ENCODE assay signal across 15 cellular contexts in the genomic region with DNA sequence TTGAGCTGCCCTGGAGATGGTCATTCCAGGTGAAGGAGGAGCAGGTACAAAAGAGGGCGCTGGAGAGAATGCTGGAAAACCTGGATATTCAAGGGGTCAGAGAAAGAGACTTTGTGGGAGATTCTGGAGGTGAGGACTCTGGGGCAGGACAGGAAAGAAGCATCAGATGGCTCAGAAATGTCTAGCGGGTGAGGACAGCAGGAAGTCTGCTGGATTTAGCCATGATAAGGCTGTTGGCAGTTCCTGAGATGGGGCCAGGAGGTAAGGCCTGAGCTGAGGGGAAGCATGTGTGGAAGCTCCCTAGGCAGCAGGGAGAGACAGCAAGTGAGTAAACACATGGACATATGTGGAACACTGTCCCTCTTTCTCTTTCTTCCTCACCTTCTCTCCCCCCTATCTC. TPM values are rescaled to one million over a fixed set of nuclear protein-coding genes. Genes with fewer than 3 reads are reported as not detected.
A peak's percentile ranks its signal among the peaks of the same experiment; 100 is the strongest.
DNase-seq lines count a peak whose midpoint lies in the region; ATAC-seq and TF ChIP-seq lines count a peak whose summit lies in the region.
"Had no signal": no experiment of that assay in that cellular context is flagged by ENCODE, and none has a peak within 500 bp of the region (broad histone marks: within the 10 kb centered on the region; RNA-seq: fewer than 3 reads in every experiment).

No MANE protein-coding gene starts in this region.

- H3K4me1 ChIP-seq in HEK293 (ENCODE audit: control insufficient read depth, insufficient read depth, low read length) (no peaks in the 10 kb centered on the region), SK-N-SH (ENCODE audit: control insufficient read depth in 1 of 2, insufficient read depth in 2 of 2, low read depth in 1 of 2, low read length in 1 of 2) (peaks cover 0 to 27% of the 10 kb centered on the region in 2 experiments; a peak in 1 of 4 replicates), neutrophil (ENCODE audit: control insufficient read depth in 1 of 2, insufficient read depth in 1 of 2, low read depth in 1 of 2, low read length in 1 of 2) (peaks cover 52 to 66% of the 10 kb centered on the region in 2 experiments)

- TF ChIP-seq CTCF in HEK293 (tag by site-specific recombination; IDR thresholded peaks at IDR 0.05) (no peak), SK-N-SH (IDR thresholded peaks at IDR 0.05) (no peak), neutrophil (IDR thresholded peaks at IDR 0.05) (no peak)

- WGBS in SK-N-SH (ENCODE audit: low lambda C conversion rate), result 82% methylated on average over 2 of the region's 2 CpGs

- POLR2A ChIA-PET in HEK293 (lab: Yijun Ruan, JAX) (no interaction called here), SK-N-SH (lab: Yijun Ruan, JAX) (no interaction called here)

- H3K9me2 ChIP-seq in SK-N-SH, result no peaks in the 10 kb centered on the region

- H3K4me3 ChIP-seq in HEK293 (ENCODE audit: low read depth, low read length) (no peak overlapping the region), SK-N-SH (ENCODE audit: low read depth in 2 of 2, low read length in 1 of 2) (no peak overlapping the region), neutrophil (ENCODE audit: low read depth in 1 of 2, low read length in 1 of 2) (no peak overlapping the region)

- no peaks in the 10 kb centered on the region for H3K9me3 ChIP-seq in HEK293 (ENCODE audit: control insufficient read depth, insufficient read depth, low read depth, low read length)
- no peaks in the 10 kb centered on the region for H3K9me3 ChIP-seq in SK-N-SH
- H3K9me3 ChIP-seq in neutrophil, result no peaks in the 10 kb centered on the region

- H3K36me3 ChIP-seq in HEK293 (ENCODE audit: control insufficient read depth in 2 of 2, insufficient read depth in 1 of 2, low read length in 2 of 2) (no peaks in the 10 kb centered on the region), SK-N-SH (replicated peaks in 1 of 2; ENCODE audit: control insufficient read depth in 1 of 2, insufficient read depth in 2 of 2, low read length in 1 of 2) (no peaks in the 10 kb centered on the region), neutrophil (no peaks in the 10 kb centered on the region)

- no peak for TF ChIP-seq RAD21 in SK-N-SH (IDR thresholded peaks at IDR 0.05; ENCODE audit: low read length)

- no peak for TF ChIP-seq EP300 in SK-N-SH (IDR thresholded peaks at IDR 0.05; ENCODE audit: borderline replicate concordance in 1 of 2, low read depth in 1 of 2, low read length in 1 of 2)

- H3K27me3 ChIP-seq in SK-N-SH (ENCODE audit: insufficient read depth), result no peaks in the 10 kb centered on the region
- peaks cover 26% of the 10 kb centered on the region for H3K27me3 ChIP-seq in neutrophil

- no peaks in the 10 kb centered on the region for H4K20me1 ChIP-seq in SK-N-SH (ENCODE audit: insufficient read depth)

- CTCF ChIA-PET in HEK293 (lab: Yijun Ruan, JAX), result interaction anchor here (0.7 to 1.6 kb wide), 9 partner anchors 10 to 634 kb away, joined by 3 to 4 read pairs (median 3); no protein-coding TSS in a partner anchor
- CTCF ChIA-PET in SK-N-SH (lab: Yijun Ruan, JAX), result interaction anchor here (0.9 to 1.8 kb wide), 4 partner anchors 13 to 174 kb away, joined by 3 to 9 read pairs (median 4); no protein-coding TSS in a partner anchor

- no peaks in the 10 kb centered on the region for H3K79me2 ChIP-seq in SK-N-SH (ENCODE audit: insufficient read depth)

- H3F3A ChIP-seq in SK-N-SH (replicated peaks; ENCODE audit: insufficient read depth), result no peaks in the 10 kb centered on the region

- H3K27ac ChIP-seq in HEK293 (ENCODE audit: extremely low read depth, low read depth, low read length) (no peak overlapping the region), SK-N-SH (ENCODE audit: low read depth in 2 of 2, low read length in 1 of 2) (0 out of 4 replicates have a peak overlapping the region, but pooled peaks of 1 of the 2 experiments have one; percentile 3), neutrophil (peak overlapping the region; percentile 76)

- DNase-seq in SK-N-SH, result peak; percentile 54
- peak; percentile 18 to 32 for DNase-seq in cerebellar nuclear complex (lab: John Stamatoyannopoulos, UW)
- DNase-seq in activated CD4-positive, alpha-beta T cell treated with anti-CD3 and anti-CD28 coated beads for 4 hours, result no peak
- DNase-seq in midbrain (lab: John Stamatoyannopoulos, UW), result no peak
- DNase-seq: CD8-positive, alpha-beta memory T cell; HFFc6; Kasumi-1; NCI-H1417; NCI-H2029; NCI-H2171 treated with DMSO at 0.1 percent for 48 hours; NK-92 treated with Interleukin-12 subunit alpha and Interleukin-12 subunit beta, amount 100 ng/mL, for 24 hours; OCI-M1 had no signal

- H2AFZ ChIP-seq in SK-N-SH (ENCODE audit: low read depth), result no peak overlapping the region

- H3K4me2 ChIP-seq in SK-N-SH, result no peak overlapping the region

- H3K9ac ChIP-seq in SK-N-SH, result no peak overlapping the region

- ATAC-seq in HG03469 (IDR thresholded peaks at IDR 0.05; ENCODE audit: unreplicated experiment), result no peak

TF ChIP-seq in HEK293, 187 proteins besides CTCF, POLR2A, EP300 and RAD21 (continues in another document):
- peak; percentile 78; the same call in 1 of the 2 replicates for TF ChIP-seq ZNF223 (tag by site-specific recombination; IDR thresholded peaks at IDR 0.05)
- no peak for TF ChIP-seq ZBTB6 (tag by site-specific recombination; IDR thresholded peaks at IDR 0.05)
- TF ChIP-seq ZSCAN4 (tag by site-specific recombination; IDR thresholded peaks at IDR 0.05), result no peak
- no peak for TF ChIP-seq ZNF211 (tag by site-specific recombination; IDR thresholded peaks at IDR 0.05; ENCODE audit: low read depth)

TF ChIP-seq in SK-N-SH, 30 proteins besides CTCF, POLR2A, EP300 and RAD21:
- TF ChIP-seq MAX (IDR thresholded peaks at IDR 0.05; ENCODE audit: low read depth) (no peak), FOSL2 (IDR thresholded peaks at IDR 0.05; ENCODE audit: borderline replicate concordance, low read depth) (no peak)

RNA-seq across cellular contexts. Expression of gene UPB1, which starts 1.5 kb away (rescaled TPM):
- polyA plus RNA-seq in SK-N-SH (2012; rRNA removed), result 0.30 and 0.49 TPM in 2 replicates
- 0.14 and 0.20 TPM in 2 replicates for polyA plus RNA-seq in SK-N-SH (2012; cell fraction: cytosol; rRNA removed)
- polyA plus RNA-seq in SK-N-SH (2012; cell fraction: nucleus; rRNA removed), result 1.4 and 1.7 TPM in 2 replicates

RNA-seq across cellular contexts. Expression of gene GUCD1, which starts 58.3 kb away (rescaled TPM):
- 71.0 and 80.7 TPM in 2 replicates for polyA plus RNA-seq in SK-N-SH (2012; rRNA removed)
- polyA plus RNA-seq in SK-N-SH (2012; cell fraction: cytosol; rRNA removed), result 41.7 and 56.7 TPM in 2 replicates
- 80.2 and 104 TPM in 2 replicates for polyA plus RNA-seq in SK-N-SH (2012; cell fraction: nucleus; rRNA removed)

RNA-seq across cellular contexts. Expression of gene SNRPD3, which starts 59.1 kb away (rescaled TPM):
- 177 and 212 TPM in 2 replicates for polyA plus RNA-seq in SK-N-SH (2012; rRNA removed)
- polyA plus RNA-seq in SK-N-SH (2012; cell fraction: cytosol; rRNA removed), result 176 and 201 TPM in 2 replicates
- polyA plus RNA-seq in SK-N-SH (2012; cell fraction: nucleus; rRNA removed), result 95.0 and 101 TPM in 2 replicates

Comparison
In these comparisons a context has a peak if more than half of its experiments do, and no peak if none do; other contexts are left out.
1. DNase-seq: peak in SK-N-SH (single experiment) and cerebellar nuclear complex (2 of 2); none in activated CD4-positive, alpha-beta T cell treated with anti-CD3 and anti-CD28 coated beads for 4 hours (0 of 2) and midbrain (single experiment).